In genomic region chr5:123164019-123164418, GRCh38 we compare ENCODE assay signal across 14 cellular contexts.
DNase-seq lines count a peak whose midpoint lies in the region; ATAC-seq and TF ChIP-seq lines count a peak whose summit lies in the region.
"Had no signal": no experiment of that assay in that cellular context is flagged by ENCODE, and none has a peak within 500 bp of the region (broad histone marks: within the 10 kb centered on the region; RNA-seq: fewer than 3 reads in every experiment).

No MANE protein-coding gene starts in this region.

- 43% methylated on average over 2 of the region's 2 CpGs for WGBS in hepatocyte (ENCODE audit: low lambda C conversion rate, missing lambda C conversion rate)

- TF ChIP-seq CTCF in hepatocyte (IDR thresholded peaks at IDR 0.05; ENCODE audit: poor library complexity) (no peak), tibial artery (IDR thresholded peaks at IDR 0.05) (no peak), OCI-LY7 (conservative IDR thresholded peaks at IDR 0.05; ENCODE audit: low read length) (no peak), PC-3 (conservative IDR thresholded peaks at IDR 0.05; ENCODE audit: low read depth, low read length) (no peak)

- BruUV-seq in OCI-LY7 (replicated peaks; lab: Mats Ljungman, UMichigan) (no TSS peak), PC-3 (replicated peaks; lab: Mats Ljungman, UMichigan) (no TSS peak)

- H3K4me3 ChIP-seq in hepatocyte (no peak overlapping the region), tibial artery (no peak overlapping the region), OCI-LY7 (ENCODE audit: low read depth, low read length, poor library complexity, severe bottlenecking) (no peak overlapping the region), PC-3 (ENCODE audit: low read length) (no peak overlapping the region)
- H3K4me3 ChIP-seq: A549, SJCRH30 had no signal

- no peaks in the 10 kb centered on the region for H3K9me2 ChIP-seq in hepatocyte (replicated peaks; ENCODE audit: insufficient read depth)
- H3K9me2 ChIP-seq in OCI-LY7 (ENCODE audit: insufficient read depth, low read length), result no peaks in the 10 kb centered on the region
- H3K9me2 ChIP-seq in PC-3 (replicated peaks; ENCODE audit: low read length), result no peaks in the 10 kb centered on the region

- H3K9ac ChIP-seq in PC-3 (ENCODE audit: low read length), result no peak overlapping the region

- CTCF ChIA-PET in OCI-LY7 (lab: Charles Lee; ENCODE audit: unreplicated experiment) (no interaction called here), PC-3 (lab: Charles Lee) (no interaction called here)

- no peaks in the 10 kb centered on the region for H4K20me1 ChIP-seq in hepatocyte (ENCODE audit: insufficient read depth, poor library complexity, severe bottlenecking)
- H4K20me1 ChIP-seq in OCI-LY7 (ENCODE audit: insufficient read depth, low read length), result no peaks in the 10 kb centered on the region
- H4K20me1 ChIP-seq in PC-3 (ENCODE audit: low read length), result no peaks in the 10 kb centered on the region

- H3K4me1 ChIP-seq in hepatocyte (ENCODE audit: insufficient read depth), result peaks cover 21% of the 10 kb centered on the region
- peaks cover 0 to 54% (median 17%) of the 10 kb centered on the region in 4 donors for H3K4me1 ChIP-seq in tibial artery
- H3K4me1 ChIP-seq in OCI-LY7 (ENCODE audit: insufficient read depth, low read length, poor library complexity, severe bottlenecking), result no peaks in the 10 kb centered on the region
- no peaks in the 10 kb centered on the region for H3K4me1 ChIP-seq in PC-3 (ENCODE audit: insufficient read depth, low read length)
- H3K4me1 ChIP-seq: A549, SJCRH30 had no signal

- no peaks in the 10 kb centered on the region for H3F3A ChIP-seq in PC-3 (ENCODE audit: low read length, unreplicated experiment)

- peak; percentile 34 for ATAC-seq in Right ventricle myocardium inferior
- no peak for ATAC-seq in PC-3
- ATAC-seq: A549 had no signal

- POLR2A ChIA-PET in OCI-LY7 (lab: Charles Lee), result no interaction called here
- POLR2A ChIA-PET in PC-3 (lab: Charles Lee; ENCODE audit: unreplicated experiment), result no interaction called here

- H3K36me3 ChIP-seq in hepatocyte (replicated peaks; ENCODE audit: insufficient read depth, low read depth) (no peaks in the 10 kb centered on the region), tibial artery (peaks cover 0 to 5% (median 0%) of the 10 kb centered on the region in 3 donors), OCI-LY7 (ENCODE audit: insufficient read depth, low read length) (no peaks in the 10 kb centered on the region), PC-3 (ENCODE audit: low read depth, low read length) (no peaks in the 10 kb centered on the region)
- H3K36me3 ChIP-seq: SJCRH30 had no signal

- H3K9me3 ChIP-seq in hepatocyte (ENCODE audit: low read depth) (no peaks in the 10 kb centered on the region), tibial artery (no peaks in the 10 kb centered on the region), OCI-LY7 (ENCODE audit: low read length) (no peaks in the 10 kb centered on the region), PC-3 (ENCODE audit: low read length) (no peaks in the 10 kb centered on the region)
- H3K9me3 ChIP-seq: A549, SJCRH30 had no signal

- DNase-seq in Right ventricle myocardium inferior (ENCODE audit: missing footprints) (no peak), cardiac septum (ENCODE audit: low spot score) (no peak), NCI-H69 (lab: John Stamatoyannopoulos, UW) (peak; percentile 78), hepatocyte (ENCODE audit: low spot score) (peak; percentile 30), tibial artery (no peak), OCI-LY7 (ENCODE audit: low spot score) (no peak), HPDE6-E6E7 (ENCODE audit: extremely low spot score) (no peak), PC-3 (no peak)
- DNase-seq: DMS53, NCI-H1930, NCI-H2171 treated with DMSO at 0.1 percent for 48 hours, SJCRH30 had no signal

- intact Hi-C loops in Right ventricle myocardium inferior (cut with DNase I), result no loop called here
- intact Hi-C loops in cardiac septum (cut with DNase I), result no loop called here
- intact Hi-C loops in tibial artery (cut with DNase I; ENCODE audit: low total_unique reads), result loop anchor here (5.0 kb wide), 1 partner anchor 77 kb away; the partner anchor contains the start of gene PRDM6
- intact Hi-C loops in OCI-LY7 (cut with micrococcal nuclease; ENCODE audit: unreplicated experiment), result no loop called here
- intact Hi-C loops in PC-3 (cut with micrococcal nuclease), result no loop called here

- H3K27ac ChIP-seq in hepatocyte (peak overlapping the region; percentile 24), tibial artery (peak overlapping the region; percentile 44 to 46), OCI-LY7 (ENCODE audit: low read depth, low read length, poor library complexity, severe bottlenecking) (no peak overlapping the region), PC-3 (ENCODE audit: low read length) (no peak overlapping the region)
- H3K27ac ChIP-seq: A549, C4-2B, SJCRH30 had no signal

- H3K79me2 ChIP-seq in hepatocyte (no peaks in the 10 kb centered on the region), OCI-LY7 (ENCODE audit: insufficient read depth, low read depth, low read length) (no peaks in the 10 kb centered on the region), PC-3 (ENCODE audit: low read length) (no peaks in the 10 kb centered on the region)

- H2AFZ ChIP-seq in hepatocyte (no peak overlapping the region), OCI-LY7 (ENCODE audit: low read length) (no peak overlapping the region), PC-3 (ENCODE audit: low read length) (no peak overlapping the region)

- H3K27me3 ChIP-seq in hepatocyte, result no peaks in the 10 kb centered on the region
- H3K27me3 ChIP-seq in tibial artery, result no peaks in the 10 kb centered on the region
- H3K27me3 ChIP-seq in PC-3 (ENCODE audit: low read length), result peaks cover 36% of the 10 kb centered on the region
- H3K27me3 ChIP-seq: SJCRH30 had no signal

- H3K4me2 ChIP-seq in hepatocyte (no peak overlapping the region), OCI-LY7 (ENCODE audit: low read length) (no peak overlapping the region), PC-3 (ENCODE audit: low read length) (no peak overlapping the region)
- H3K4me2 ChIP-seq: A549 had no signal

Comparison
In these comparisons a context has a peak if more than half of its experiments do, and no peak if none do; other contexts are left out.
1. DNase-seq: peak in NCI-H69 (single experiment) and hepatocyte (single experiment); none in Right ventricle myocardium inferior (single experiment), cardiac septum (single experiment), tibial artery (0 of 2), OCI-LY7 (single experiment), HPDE6-E6E7 (single experiment) and PC-3 (single experiment).
2. H3K27ac ChIP-seq: peak in hepatocyte (single experiment) and tibial artery (2 of 2); none in OCI-LY7 (single experiment) and PC-3 (single experiment).